In the genomic region with DNA sequence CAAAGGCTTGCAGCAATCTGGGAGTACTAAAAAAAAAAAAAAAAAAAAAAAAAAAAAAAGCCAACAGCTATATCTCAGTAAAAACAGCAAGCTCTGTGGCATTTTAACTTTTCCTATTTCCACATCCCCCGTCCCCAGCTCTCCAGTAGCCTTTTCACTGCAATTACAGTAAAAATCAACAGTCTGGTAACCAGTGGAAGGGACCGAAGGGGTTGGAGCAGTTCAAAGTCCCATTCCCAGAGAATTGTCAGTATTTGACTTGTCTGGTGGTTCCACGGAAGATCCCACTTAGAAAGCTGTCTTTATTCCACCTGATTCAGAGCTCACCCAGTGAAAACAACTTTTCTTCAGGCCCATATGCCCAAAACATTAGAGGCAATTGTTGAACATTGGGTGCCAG, we compare ENCODE assay signal across 1 cellular context.
TF ChIP-seq lines count a peak whose summit lies in the region.

No MANE protein-coding gene starts in this region.

TF ChIP-seq in GM23338, 12 proteins besides CTCF, POLR2A, EP300 and RAD21:
- TF ChIP-seq ZNF462 (CRISPR knock-in tag; IDR thresholded peaks at IDR 0.05) (no peak), POLR2AphosphoS5 (IDR thresholded peaks at IDR 0.05; ENCODE audit: low read depth) (no peak), REST (IDR thresholded peaks at IDR 0.05; ENCODE audit: unreplicated experiment) (no peak), ETS1 (IDR thresholded peaks at IDR 0.05) (no peak), EZH2 (IDR thresholded peaks at IDR 0.05; ENCODE audit: low read depth, unreplicated experiment) (no peak), STAT1 (IDR thresholded peaks at IDR 0.05; ENCODE audit: unreplicated experiment) (no peak), ZNF331 (CRISPR knock-in tag; IDR thresholded peaks at IDR 0.05; ENCODE audit: low read depth) (no peak), EZH2phosphoT487 (IDR thresholded peaks at IDR 0.05; ENCODE audit: unreplicated experiment) (no peak), CREB1 (CRISPR knock-in tag; IDR thresholded peaks at IDR 0.05; ENCODE audit: low read depth) (no peak), ZNF114 (CRISPR knock-in tag; IDR thresholded peaks at IDR 0.05) (no peak), JUNB (IDR thresholded peaks at IDR 0.05; ENCODE audit: unreplicated experiment) (no peak), NANOG (IDR thresholded peaks at IDR 0.05; ENCODE audit: borderline replicate concordance) (no peak)
